ENCODE assay signal across 13 cellular contexts in the genomic region with DNA sequence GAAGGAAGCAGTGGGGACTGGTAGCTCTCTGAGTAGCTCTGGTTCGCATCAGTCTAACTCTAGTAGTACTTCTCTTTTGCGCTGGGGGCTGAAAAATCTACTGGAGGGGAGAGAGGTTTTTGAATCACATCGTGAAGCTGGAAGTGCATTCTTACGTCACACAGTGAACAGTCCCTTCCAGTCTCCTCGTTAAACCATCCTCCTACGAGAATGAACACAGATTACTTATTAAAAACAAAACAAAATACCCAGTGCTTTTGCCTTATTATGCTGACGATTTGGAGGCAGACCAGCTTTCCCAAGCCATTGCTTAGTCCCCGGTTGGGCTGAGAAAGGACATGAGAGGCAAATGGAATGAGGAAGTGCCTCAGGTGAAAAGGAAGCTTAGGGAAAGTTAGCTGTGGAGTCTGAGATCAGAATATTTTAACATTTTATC. TPM values are rescaled to one million over a fixed set of nuclear protein-coding genes. Genes with fewer than 3 reads are reported as not detected.
A peak's percentile ranks its signal among the peaks of the same experiment; 100 is the strongest.
DNase-seq lines count a peak whose midpoint lies in the region; ATAC-seq and TF ChIP-seq lines count a peak whose summit lies in the region.
"Had no signal": no experiment of that assay in that cellular context is flagged by ENCODE, and none has a peak within 500 bp of the region (broad histone marks: within the 10 kb centered on the region; RNA-seq: fewer than 3 reads in every experiment).

No MANE protein-coding gene starts in this region.

- H3K4me3 ChIP-seq in cardiac muscle cell: no peak overlapping the region
- no peak overlapping the region for H3K4me3 ChIP-seq in uterus
- H3K4me3 ChIP-seq: thoracic aorta had no signal

- peaks cover 48% of the 10 kb centered on the region for H3K4me1 Mint-ChIP-seq in brain

- TF ChIP-seq POLR2A in uterus (IDR thresholded peaks at IDR 0.05): no peak

- H3K27ac Mint-ChIP-seq in brain: peak overlapping the region in 4 of 5 experiments; percentile 24 to 83 (median 65)

- peak overlapping the region in 4 of 5 experiments; percentile 47 to 69 (median 67) for H3K4me3 Mint-ChIP-seq in brain

- H3K27me3 ChIP-seq in cardiac muscle cell (no peaks in the 10 kb centered on the region), uterus (no peaks in the 10 kb centered on the region)

- peaks cover 27% of the 10 kb centered on the region for H3K36me3 Mint-ChIP-seq in brain

- intact Hi-C loops in left ventricle myocardium superior (cut with micrococcal nuclease) (no loop called here), uterus (cut with DNase I; ENCODE audit: low total_unique reads) (no loop called here)

- peaks cover 0 to 9% (median 2%) of the 10 kb centered on the region in 5 experiments for H3K9me3 Mint-ChIP-seq in brain

- H3K4me1 ChIP-seq in cardiac muscle cell (ENCODE audit: low read depth) (peaks cover 15% of the 10 kb centered on the region), uterus (no peaks in the 10 kb centered on the region)

- TF ChIP-seq CTCF in cardiac muscle cell (IDR thresholded peaks at IDR 0.05; ENCODE audit: low read depth, low read length): no peak
- TF ChIP-seq CTCF in brain (conservative IDR thresholded peaks at IDR 0.05): no peak
- TF ChIP-seq CTCF in uterus (IDR thresholded peaks at IDR 0.05): no peak

- no peaks in the 10 kb centered on the region for H3K36me3 ChIP-seq in cardiac muscle cell
- no peaks in the 10 kb centered on the region for H3K36me3 ChIP-seq in uterus
- H3K36me3 ChIP-seq: thoracic aorta had no signal

- H3K27ac ChIP-seq in cardiac muscle cell (peak overlapping the region; percentile 41), uterus (peak overlapping the region; percentile 65 to 72)
- H3K27ac ChIP-seq: thoracic aorta had no signal

- H3K9me3 ChIP-seq in cardiac muscle cell (ENCODE audit: low read depth): no peaks in the 10 kb centered on the region
- H3K9me3 ChIP-seq in uterus: no peaks in the 10 kb centered on the region
- H3K9me3 ChIP-seq: thoracic aorta had no signal

- DNase-seq in cardiac muscle cell (ENCODE audit: low read depth in 1 of 2, low spot score in 1 of 2) (no peak), left ventricle myocardium superior (no peak), left kidney (ENCODE audit: low read depth, low spot score) (peak; percentile 85), uterus (no peak), pons (ENCODE audit: low spot score) (no peak), dedifferentiated amniotic fluid mesenchymal stem cell (ENCODE audit: extremely low spot score) (no peak)
- no peak for DNase-seq in stimulated activated CD4-positive, alpha-beta T cell treated with anti-CD3 and anti-CD28 coated beads, Interleukin-15, amount 100 ng/mL, for 24 hours
- DNase-seq: activated CD4-positive, alpha-beta T cell treated with anti-CD3 and anti-CD28 coated beads for 4 hours; NCI-H524 treated with DMSO at 0.1 percent for 48 hours; SHP77 had no signal

- no peaks in the 10 kb centered on the region for H3K27me3 Mint-ChIP-seq in brain

- no peak for ATAC-seq in left ventricle myocardium superior

RNA-seq across cellular contexts. Expression of a gene that starts 16.1 kb away (rescaled TPM):
- 6.7 and 8.0 TPM in 2 replicates for total RNA-seq in cardiac muscle cell
- polyA plus RNA-seq in cardiac muscle cell: 9.2 and 13.2 TPM in 2 replicates
- total RNA-seq in left ventricle myocardium superior: 0.40 TPM
- 10.6 TPM for polyA plus RNA-seq in brain (ENCODE audit: insufficient read depth, low read depth, low replicate concordance)
- total RNA-seq in uterus: 1 to 10 TPM; 1.5 to 8.8 (median 4.6) TPM
- total RNA-seq: pulmonary artery endothelial cell had no signal
